ENCODE assay signal across 9 cellular contexts in genomic region chr1:29122987-29123870, GRCh38. TPM values are rescaled to one million over a fixed set of nuclear protein-coding genes. Genes with fewer than 3 reads are reported as not detected.
DNase-seq lines count a peak whose midpoint lies in the region; ATAC-seq, FAIRE-seq and TF ChIP-seq lines count a peak whose summit lies in the region.
"Had no signal": no experiment of that assay in that cellular context is flagged by ENCODE, and none has a peak within 500 bp of the region (broad histone marks: within the 10 kb centered on the region; RNA-seq: fewer than 3 reads in every experiment).

No MANE protein-coding gene starts in this region.

- peak overlapping the region; percentile 97 for H3K4me2 ChIP-seq in A549
- H3K4me2 ChIP-seq in HCT116 (ENCODE audit: low read length): peak overlapping the region; percentile 99

- H3K27ac ChIP-seq in A549 (peak overlapping the region; percentile 86 to 94), HCT116 (ENCODE audit: low read depth, low read length) (peak overlapping the region; percentile 93), adipose tissue (ENCODE audit: low read depth, low read length) (peak overlapping the region; percentile 47)

- WGBS in A549 (ENCODE audit: missing lambda C conversion rate): 82% methylated on average over 15 of the region's 70 CpGs
- 4 to 10% (median 5%) methylated on average over 51 to 70 of the region's 70 CpGs for WGBS in adipose tissue, 3 donors

- intact Hi-C loops in HCT116 (cut with micrococcal nuclease): no loop called here

- POLR2A ChIA-PET in A549 (lab: Yijun Ruan, JAX): interaction anchor here (1.4 kb wide), 1 partner anchor 58 kb away, joined by 8 read pairs; the partner anchor contains the start of gene SRSF4
- POLR2A ChIA-PET in HCT116 (lab: Charles Lee): interaction anchor here (0.6 to 1.0 kb wide), 4 partner anchors 12 to 241 kb away, joined by 3 to 5 read pairs (median 3); partner anchors contain the start of gene SRSF4

- H2AFZ ChIP-seq in HCT116 (ENCODE audit: low read depth, low read length, poor library complexity, severe bottlenecking): no peak overlapping the region

- H3K9me2 ChIP-seq in HCT116 (ENCODE audit: insufficient read depth): no peaks in the 10 kb centered on the region

- no peak for TF ChIP-seq EP300 in A549 (IDR thresholded peaks at IDR 0.05)

- CTCF ChIA-PET in A549 (lab: Yijun Ruan, JAX) (interaction anchor here (0.9 to 1.3 kb wide), 6 partner anchors 12 to 252 kb away, joined by 3 to 9 read pairs (median 4); no protein-coding TSS in a partner anchor), HCT116 (lab: Charles Lee) (interaction anchor here (0.8 to 1.1 kb wide), 7 partner anchors 12 to 90 kb away, joined by 3 to 8 read pairs (median 5); partner anchors contain the start of gene SRSF4)

- RAD21 ChIA-PET in HCT116 (lab: Charles Lee; ENCODE audit: low non-redundant PET in 1 of 2, low total read pairs in 2 of 2, uncharacterized antibody in 2 of 2, unreplicated experiment in 2 of 2): interaction anchor here in 1 of 2 experiments (1.4 kb wide), 1 partner anchor 241 kb away, joined by 3 read pairs; no protein-coding TSS in a partner anchor

- TF ChIP-seq CTCF in A549 (IDR thresholded peaks at IDR 0.05) (no peak), HCT116 (IDR thresholded peaks at IDR 0.05 in 2 of 3, conservative IDR thresholded peaks at IDR 0.05 in 1 of 3; ENCODE audit: borderline replicate concordance in 1 of 3, insufficient read depth in 1 of 3, low read depth in 2 of 3, low read length in 2 of 3) (no peak)

- peak overlapping the region; percentile 83 for H3K4me3 ChIP-seq in A549
- H3K4me3 ChIP-seq in HCT116 (replicated peaks in 1 of 2; ENCODE audit: low read depth in 1 of 2, low read length in 2 of 2): peak overlapping the region; percentile 79 to 96
- H3K4me3 ChIP-seq in iPS-18c (ENCODE audit: insufficient read depth, low read depth, low read length): peak overlapping the region; percentile 74

- FAIRE-seq in A549 (lab: Jason Lieb, UNC): no peak
- FAIRE-seq: GM18507 had no signal

- no peaks in the 10 kb centered on the region for H3K36me3 ChIP-seq in HCT116 (ENCODE audit: control insufficient read depth in 1 of 2, insufficient read depth in 2 of 2, low read length in 2 of 2)

- BruUV-seq in HCT116 (replicated peaks; lab: Mats Ljungman, UMichigan): TSS peak; percentile 53

- no peak for DNase-seq in A549 (ENCODE audit: low read depth in 1 of 2, low spot score in 1 of 2)
- no peak for DNase-seq in HCT116 (ENCODE audit: low read depth, low spot score)
- peak; percentile 40 for DNase-seq in stimulated activated CD4-positive, alpha-beta T cell treated with anti-CD3 and anti-CD28 coated beads, Interleukin-4, amount 100 ng/mL, for 1 hour
- DNase-seq in RPMI8226: no peak
- no peak for DNase-seq in hippocampal formation (lab: John Stamatoyannopoulos, UW)
- no peak for DNase-seq in Ammon's horn (ENCODE audit: low spot score)

- no peaks in the 10 kb centered on the region for H3K4me1 ChIP-seq in A549
- peaks cover 2 to 11% of the 10 kb centered on the region in 2 experiments; a peak in 2 of 4 replicates for H3K4me1 ChIP-seq in HCT116 (ENCODE audit: control insufficient read depth in 1 of 2, insufficient read depth in 2 of 2, low read length in 2 of 2)

- no peaks in the 10 kb centered on the region for H3K27me3 ChIP-seq in HCT116 (ENCODE audit: insufficient read depth, low read length)

- peak overlapping the region; percentile 97 for H3K9ac ChIP-seq in HCT116 (ENCODE audit: low read length)

- H3K79me2 ChIP-seq in HCT116 (ENCODE audit: insufficient read depth, low read length): peaks cover 27% of the 10 kb centered on the region

- ATAC-seq in A549: no peak
- ATAC-seq in HCT116: peak; percentile 5

- no peaks in the 10 kb centered on the region for H4K20me1 ChIP-seq in HCT116 (ENCODE audit: insufficient read depth)

- TF ChIP-seq POLR2A in A549 (IDR thresholded peaks at IDR 0.05; ENCODE audit: low read length): no peak
- no peak for TF ChIP-seq POLR2A in HCT116 (IDR thresholded peaks at IDR 0.05; ENCODE audit: borderline replicate concordance, extremely low read depth, insufficient read depth, insufficient read length)

- no peaks in the 10 kb centered on the region for H3K9me3 ChIP-seq in A549
- no peaks in the 10 kb centered on the region for H3K9me3 ChIP-seq in HCT116 (ENCODE audit: control insufficient read depth in 1 of 2, insufficient read depth in 1 of 2, low read depth in 1 of 2, low read length in 2 of 2)
- peaks cover 10% of the 10 kb centered on the region for H3K9me3 ChIP-seq in iPS-18c (ENCODE audit: control insufficient read depth, insufficient read depth, low read length)

- TF ChIP-seq RAD21 in A549 (conservative IDR thresholded peaks at IDR 0.05 in 1 of 2, IDR thresholded peaks at IDR 0.05 in 1 of 2) (no peak), HCT116 (IDR thresholded peaks at IDR 0.05; ENCODE audit: low read depth) (no peak)

TF ChIP-seq in A549, 52 proteins besides CTCF, POLR2A, EP300 and RAD21 (continues in another document):
- TF ChIP-seq TP53 (CRISPR knock-in tag; IDR thresholded peaks at IDR 0.05) (no peak), FOSL2 (IDR thresholded peaks at IDR 0.05) (no peak), FOSL2 (CRISPR knock-in tag; IDR thresholded peaks at IDR 0.05) (no peak), HOXA7 (CRISPR knock-in tag; IDR thresholded peaks at IDR 0.05) (no peak), KDM1A (IDR thresholded peaks at IDR 0.05; ENCODE audit: low read depth) (no peak), CHD2 (IDR thresholded peaks at IDR 0.05; ENCODE audit: low read length, partially characterized antibody) (no peak), HOXB13 (CRISPR knock-in tag; IDR thresholded peaks at IDR 0.05; ENCODE audit: low read depth) (no peak), ZC3H11A (IDR thresholded peaks at IDR 0.05) (no peak), KDM5A (IDR thresholded peaks at IDR 0.05) (no peak), EHF (CRISPR knock-in tag; IDR thresholded peaks at IDR 0.05) (no peak), RCOR1 (IDR thresholded peaks at IDR 0.05; ENCODE audit: low read depth, low read length) (no peak), ZNF302 (CRISPR knock-in tag; IDR thresholded peaks at IDR 0.05) (no peak), JUN (IDR thresholded peaks at IDR 0.05) (no peak), CBX8 (IDR thresholded peaks at IDR 0.05) (no peak)
- TF ChIP-seq, protein P1, sequence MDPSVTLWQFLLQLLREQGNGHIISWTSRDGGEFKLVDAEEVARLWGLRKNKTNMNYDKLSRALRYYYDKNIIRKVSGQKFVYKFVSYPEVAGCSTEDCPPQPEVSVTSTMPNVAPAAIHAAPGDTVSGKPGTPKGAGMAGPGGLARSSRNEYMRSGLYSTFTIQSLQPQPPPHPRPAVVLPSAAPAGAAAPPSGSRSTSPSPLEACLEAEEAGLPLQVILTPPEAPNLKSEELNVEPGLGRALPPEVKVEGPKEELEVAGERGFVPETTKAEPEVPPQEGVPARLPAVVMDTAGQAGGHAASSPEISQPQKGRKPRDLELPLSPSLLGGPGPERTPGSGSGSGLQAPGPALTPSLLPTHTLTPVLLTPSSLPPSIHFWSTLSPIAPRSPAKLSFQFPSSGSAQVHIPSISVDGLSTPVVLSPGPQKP (IDR thresholded peaks at IDR 0.05; ENCODE audit: low read depth, low read length): no peak

TF ChIP-seq in HCT116, 20 proteins besides CTCF, POLR2A, EP300 and RAD21:
- TF ChIP-seq ZFX (IDR thresholded peaks at IDR 0.05) (peak; percentile 99), EZH2phosphoT487 (IDR thresholded peaks at IDR 0.05; ENCODE audit: borderline replicate concordance) (no peak)

RNA-seq across cellular contexts. Expression of gene TMEM200B, which starts 0.5 kb away (rescaled TPM):
- polyA plus RNA-seq in A549 (2011; rRNA removed): 0.08 and 0.15 TPM in 2 replicates
- 0.07 and 0.08 TPM in 2 replicates for polyA plus RNA-seq in A549 (2012; cell fraction: cytosol; rRNA removed)
- polyA plus RNA-seq in A549 (2012; cell fraction: nucleus; rRNA removed): 0.16 and 0.37 TPM in 2 replicates
- polyA plus RNA-seq in A549 (2017; fragmentation: RNase III; extraction: RNeasy Plus Mini Kit Qiagen cat#74134 plus additional on column Dnase treatment): 0.18 to 0.37 TPM (median 0.29 TPM) in 3 replicates
- 0.08 TPM in 1 of 2 replicates, not detected in the other for polyA minus RNA-seq in A549 (2011; rRNA and poly(A)+ RNA removed)
- 11.3 TPM for total RNA-seq in HCT116 (2021; ENCODE audit: unreplicated experiment)
- 8.4 and 9.1 TPM in 2 replicates for polyA plus RNA-seq in HCT116 (2012)
- 10 to 100 TPM in 1 of 3 donors, 1 to 10 TPM in 2; 1.7 to 14.2 (median 7.1) TPM for polyA plus RNA-seq in adipose tissue

RNA-seq across cellular contexts. Expression of gene SRSF4, which starts 58.5 kb away (rescaled TPM):
- polyA plus RNA-seq in A549 (2011; rRNA removed) (43.6 and 45.6 TPM in 2 replicates), A549 (2017; fragmentation: RNase III; extraction: RNeasy Plus Mini Kit Qiagen cat#74134 plus additional on column Dnase treatment) (51.4 to 64.5 TPM (median 55.9 TPM) in 3 replicates), adipose tissue (10 to 100 TPM; 37.1 to 84.2 (median 77.3) TPM)
- polyA plus RNA-seq in A549 (2012; cell fraction: cytosol; rRNA removed): 27.6 and 35.7 TPM in 2 replicates
- polyA plus RNA-seq in A549 (2012; cell fraction: nucleus; rRNA removed): 41.8 and 72.8 TPM in 2 replicates
- 26.6 and 28.3 TPM in 2 replicates for polyA minus RNA-seq in A549 (2011; rRNA and poly(A)+ RNA removed)
- total RNA-seq in HCT116 (2021; ENCODE audit: unreplicated experiment): 69.0 TPM
- polyA plus RNA-seq in HCT116 (2012): 58.2 and 66.6 TPM in 2 replicates
